23 cellular contexts compared by ENCODE assay signal in genomic region chr21:36913247-36914169, GRCh38.
"Had no signal": no experiment of that assay in that cellular context is flagged by ENCODE, and none has a peak within 500 bp of the region (broad histone marks: within the 10 kb centered on the region; RNA-seq: fewer than 3 reads in every experiment).

No MANE protein-coding gene starts in this region.

- H3K36me3 Mint-ChIP-seq: type B pancreatic cell had no signal

- H3K27ac Mint-ChIP-seq: activated naive CD8-positive, alpha-beta T cell; activated T-cell treated with anti-CD3 and anti-CD28 coated beads, Interleukin-2, amount 50 U/mL, for 24 hours; activated T-helper 2 cell treated with anti-CD3 and anti-CD28 coated beads, Interferon-gamma antibody, Interleukin-2, Interleukin-4, amounts not matched to agents 10 μg/mL and 5 μg/mL and 100 μg/mL, durations not matched to agents 14 hours and 24 hours and 36 hours; memory B cell; nephron; T-helper 2 cell treated with Interferon-gamma antibody and Interleukin-4, amounts not matched to agents 5 μg/mL and 100 μg/mL, for 36 hours; type B pancreatic cell had no signal

- H3K9me3 Mint-ChIP-seq: activated T-cell treated with anti-CD3 and anti-CD28 coated beads, Interleukin-2, amount 50 U/mL, for 24 hours; activated T-helper 2 cell treated with anti-CD3 and anti-CD28 coated beads, Interferon-gamma antibody, Interleukin-2, Interleukin-4, amounts not matched to agents 10 μg/mL and 5 μg/mL and 100 μg/mL, durations not matched to agents 14 hours and 24 hours and 36 hours; memory B cell; nephron; T-helper 2 cell treated with Interferon-gamma antibody and Interleukin-4, amounts not matched to agents 5 μg/mL and 100 μg/mL, for 36 hours; type B pancreatic cell had no signal

- H3K9me3 ChIP-seq: heart left ventricle, thoracic aorta, vagina had no signal

- ATAC-seq: heart left ventricle, left cardiac atrium, sciatic nerve had no signal

- H3K4me1 ChIP-seq: vagina had no signal

- H3K27me3 Mint-ChIP-seq: activated naive CD8-positive, alpha-beta T cell; activated T-cell treated with anti-CD3 and anti-CD28 coated beads, Interleukin-2, amount 50 U/mL, for 24 hours; memory B cell; type B pancreatic cell had no signal

- DNase-seq: activated CD4-positive, alpha-beta T cell treated with anti-CD3 and anti-CD28 coated beads for 1 hour; activated CD4-positive, alpha-beta T cell treated with anti-CD3 and anti-CD28 coated beads, Interleukin-2, amount 50 U/mL, for 1 hour; activated CD8-positive, alpha-beta memory T cell treated with anti-CD3 and anti-CD28 coated beads for 24 hours; activated CD8-positive, alpha-beta memory T cell treated with anti-CD3 and anti-CD28 coated beads, Interleukin-2, amount 50 U/mL, for 4 hours; activated naive CD4-positive, alpha-beta T cell; activated T-cell treated with anti-CD3 and anti-CD28 coated beads, Interleukin-2, amount 50 U/mL, for 24 hours; effector CD4-positive, alpha-beta T cell; heart left ventricle; islet precursor cell; left cardiac atrium; nucleus accumbens; small intestine; stimulated activated naive CD4-positive, alpha-beta T cell; WERI-Rb-1 had no signal

- H3K27ac ChIP-seq: heart left ventricle, thoracic aorta, vagina, WERI-Rb-1 had no signal

- H3K4me3 Mint-ChIP-seq: activated naive CD8-positive, alpha-beta T cell; activated T-cell treated with anti-CD3 and anti-CD28 coated beads, Interleukin-2, amount 50 U/mL, for 24 hours; memory B cell; nephron; T-helper 2 cell treated with Interferon-gamma antibody and Interleukin-4, amounts not matched to agents 5 μg/mL and 100 μg/mL, for 36 hours; type B pancreatic cell had no signal

- H3K4me3 ChIP-seq: heart left ventricle, thoracic aorta, vagina had no signal

- H3K36me3 ChIP-seq: heart left ventricle, thoracic aorta, vagina, WERI-Rb-1 had no signal
